ENCODE assay signal across 15 cellular contexts in genomic region chr21:38702196-38702595, GRCh38.
DNase-seq lines count a peak whose midpoint lies in the region; ATAC-seq and TF ChIP-seq lines count a peak whose summit lies in the region.
"Had no signal": no experiment of that assay in that cellular context is flagged by ENCODE, and none has a peak within 500 bp of the region (broad histone marks: within the 10 kb centered on the region; RNA-seq: fewer than 3 reads in every experiment).

No MANE protein-coding gene starts in this region.

- H3K4me2 ChIP-seq in MM.1S (ENCODE audit: low read depth, low read length) = no peak overlapping the region

- H3K9me2 ChIP-seq in MM.1S (replicated peaks; ENCODE audit: insufficient read depth, low read length) = no peaks in the 10 kb centered on the region

- no peaks in the 10 kb centered on the region for H3F3A ChIP-seq in MM.1S (ENCODE audit: insufficient read depth, low read length)

- H3K4me3 ChIP-seq in heart left ventricle (peak overlapping the region in 2 of 12 donors; percentile 3 to 11), prostate gland (no peak overlapping the region), MM.1S (ENCODE audit: low read length) (no peak overlapping the region)
- H3K4me3 ChIP-seq: GM23248, HAP-1 had no signal

- ATAC-seq in Right ventricle myocardium inferior (peak; percentile 48), heart left ventricle (peak in 3 of 4 donors; percentile 53 to 66 (median 64)), left ventricle myocardium superior (peak; percentile 73)
- ATAC-seq: HepG2 had no signal

- no peaks in the 10 kb centered on the region for H3K9me3 ChIP-seq in heart left ventricle
- H3K9me3 ChIP-seq in prostate gland = no peaks in the 10 kb centered on the region
- H3K9me3 ChIP-seq in MM.1S (replicated peaks; ENCODE audit: insufficient read depth, low read length) = no peaks in the 10 kb centered on the region
- H3K9me3 ChIP-seq: BE2C, HAP-1 had no signal

- TF ChIP-seq POLR2A in heart left ventricle (IDR thresholded peaks at IDR 0.05) = no peak
- TF ChIP-seq POLR2A in prostate gland (IDR thresholded peaks at IDR 0.05) = no peak

- WGBS in heart left ventricle, 4 donors = 28 to 45% (median 35%) methylated on average over 9 of the region's 9 CpGs
- WGBS in prostate gland = 26% methylated on average over 9 of the region's 9 CpGs

- H3K36me3 ChIP-seq in heart left ventricle (no peaks in the 10 kb centered on the region), prostate gland (no peaks in the 10 kb centered on the region), MM.1S (replicated peaks; ENCODE audit: insufficient read depth, low read length) (no peaks in the 10 kb centered on the region)
- H3K36me3 ChIP-seq: BE2C, HAP-1 had no signal

- no peak overlapping the region for H3K9ac ChIP-seq in MM.1S (ENCODE audit: low read length)
- H3K9ac ChIP-seq: GM23248 had no signal

- TF ChIP-seq CTCF in heart left ventricle (IDR thresholded peaks at IDR 0.05) (no peak), prostate gland (IDR thresholded peaks at IDR 0.05) (no peak), MM.1S (IDR thresholded peaks at IDR 0.05; ENCODE audit: low read length) (no peak)

- H4K20me1 ChIP-seq in MM.1S (ENCODE audit: insufficient read depth, low read length) = no peaks in the 10 kb centered on the region

- DNase-seq in Right ventricle myocardium inferior (ENCODE audit: missing footprints) (no peak), cardiac septum (ENCODE audit: low spot score) (no peak), heart left ventricle (peak in 2 of 5 donors; percentile 11 to 26), left ventricle myocardium superior (peak; percentile 52), prostate gland (ENCODE audit: low spot score) (no peak), MM.1S (no peak)
- DNase-seq: ACHN; BE2C; C1 segment of cervical spinal cord; CD4-positive, CD25-positive, alpha-beta regulatory T cell; CD8-positive, alpha-beta memory T cell; COR-L47; GM23248 had no signal

- peaks cover 0 to 12% (median 0%) of the 10 kb centered on the region in 9 donors for H3K27me3 ChIP-seq in heart left ventricle
- H3K27me3 ChIP-seq in prostate gland (replicated peaks; ENCODE audit: insufficient read depth) = no peaks in the 10 kb centered on the region
- no peaks in the 10 kb centered on the region for H3K27me3 ChIP-seq in MM.1S (replicated peaks; ENCODE audit: insufficient read depth, low read length)

- H3K4me1 ChIP-seq in heart left ventricle (peaks cover 0 to 5% (median 0%) of the 10 kb centered on the region in 12 donors), prostate gland (replicated peaks) (no peaks in the 10 kb centered on the region), MM.1S (ENCODE audit: low read length) (no peaks in the 10 kb centered on the region)
- H3K4me1 ChIP-seq: BE2C, HAP-1 had no signal

- H3K79me2 ChIP-seq in MM.1S (ENCODE audit: low read length) = no peaks in the 10 kb centered on the region

- H3K27ac ChIP-seq in heart left ventricle (no peak overlapping the region), prostate gland (no peak overlapping the region), MM.1S (ENCODE audit: low read length) (no peak overlapping the region)
- H3K27ac ChIP-seq: GM23248 had no signal

- intact Hi-C loops in Right ventricle myocardium inferior (cut with DNase I) = no loop called here
- intact Hi-C loops in cardiac septum (cut with DNase I) = no loop called here
- intact Hi-C loops in heart left ventricle (cut with DNase I) = no loop called here
- intact Hi-C loops in left ventricle myocardium superior (cut with micrococcal nuclease) = loop anchor here (10.0 kb wide), 1 partner anchor 187 kb away; no protein-coding TSS in a partner anchor
- intact Hi-C loops in prostate gland (cut with DNase I) = no loop called here

- H2AFZ ChIP-seq in MM.1S (ENCODE audit: low read length) = no peak overlapping the region
- H2AFZ ChIP-seq: GM23248 had no signal
